ENCODE assay signal across 7 cellular contexts in genomic region chr13:32383836-32384618, GRCh38. TPM values are rescaled to one million over a fixed set of nuclear protein-coding genes. Genes with fewer than 3 reads are reported as not detected.
"Had no signal": no experiment of that assay in that cellular context is flagged by ENCODE, and none has a peak within 500 bp of the region (broad histone marks: within the 10 kb centered on the region; RNA-seq: fewer than 3 reads in every experiment).

No MANE protein-coding gene starts in this region.

- H3K4me2 ChIP-seq: GM23338 had no signal

- H2AFZ ChIP-seq: GM23338 had no signal

- ATAC-seq: GM23338 had no signal

- H3K4me3 ChIP-seq: GM23338 had no signal

- DNase-seq: H9, HCEC 1CT had no signal

- FAIRE-seq: H1, H54, HTR-8/SVneo had no signal

RNA-seq across cellular contexts. Expression of gene N4BP2L1, which starts 43.9 kb away (rescaled TPM):
- total RNA-seq: HT-29 had no signal
